Comparison of ENCODE assay signal across 17 cellular contexts in the genomic region with DNA sequence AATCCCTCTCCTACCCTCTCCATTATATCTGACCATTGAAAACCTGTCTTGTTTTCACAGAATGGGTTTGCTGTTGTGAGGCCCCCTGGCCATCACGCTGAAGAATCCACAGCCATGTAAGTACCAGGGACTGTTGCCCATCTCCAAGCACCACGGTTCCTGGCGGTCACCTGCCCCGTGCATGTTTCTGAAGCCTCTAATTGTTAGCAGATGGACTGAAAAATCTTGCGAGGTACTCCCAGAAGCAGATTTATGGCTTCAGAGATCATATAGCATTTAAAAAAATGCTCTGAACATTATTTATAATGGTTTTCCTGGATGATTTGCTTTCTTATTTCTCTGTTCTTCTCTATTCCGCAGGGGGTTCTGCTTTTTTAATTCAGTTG.
"Had no signal": no experiment of that assay in that cellular context is flagged by ENCODE, and none has a peak within 500 bp of the region (broad histone marks: within the 10 kb centered on the region; RNA-seq: fewer than 3 reads in every experiment).

No MANE protein-coding gene starts in this region.

- H3K4me3 ChIP-seq: left ventricle myocardium inferior, neural progenitor cell, pancreas, tibial nerve had no signal

- H3K36me3 ChIP-seq: left ventricle myocardium inferior, neural progenitor cell, pancreas, tibial nerve had no signal

- ATAC-seq: activated CD8-positive, alpha-beta T cell treated with anti-CD3 and anti-CD28 coated beads, Interleukin-2, amount 10 ng/mL, durations not matched to agents 7 days and 5 days; activated naive CD4-positive, alpha-beta T cell treated with anti-CD3 and anti-CD28 coated beads, Interleukin-2, amount 50 U/mL, for 72 hours; pancreas; stimulated activated memory B cell treated with anti-CD40 and anti-IgM and Interleukin-4, amounts not matched to agents 10 μg/mL and 1 μg/mL and 100 μg/mL, for 72 hours had no signal

- H3K4me1 ChIP-seq: left ventricle myocardium inferior, neural progenitor cell, pancreas had no signal

- H3K9me3 ChIP-seq: left ventricle myocardium inferior, pancreas, tibial nerve had no signal

- H3K27me3 ChIP-seq: neural progenitor cell, pancreas, tibial nerve had no signal

- DNase-seq: activated CD4-positive, alpha-beta T cell treated with anti-CD3 and anti-CD28 coated beads, Interleukin-2, amount 10 ng/mL, durations not matched to agents 24 days and 14 days; activated CD4-positive, CD25-positive, alpha-beta regulatory T cell; activated CD8-positive, alpha-beta memory T cell treated with anti-CD3 and anti-CD28 coated beads, Interleukin-2, amount 50 U/mL, for 4 hours; activated CD8-positive, alpha-beta T cell treated with anti-CD3 and anti-CD28 coated beads, Interleukin-2, amount 10 ng/mL, durations not matched to agents 7 days and 5 days; activated effector memory CD4-positive, alpha-beta T cell treated with anti-CD3 and anti-CD28 coated beads, Interleukin-2, amount 50 U/mL, for 16 hours; activated T-cell treated with anti-CD3 and anti-CD28 coated beads, Interleukin-2, amount 50 U/mL, for 48 hours; caudate nucleus; hippocampal formation; left ventricle myocardium inferior; mesendoderm; stimulated activated CD4-positive, alpha-beta T cell treated with anti-CD3 and anti-CD28 coated beads, Interleukin-12 subunit alpha, Interleukin-12 subunit beta, amount 100 ng/mL, for 4 hours; stimulated activated CD4-positive, alpha-beta T cell treated with anti-CD3 and anti-CD28 coated beads, Interleukin-2, amount 100 ng/mL, for 24 hours had no signal

- H2AFZ ChIP-seq: neural progenitor cell had no signal

- H3K27ac ChIP-seq: left ventricle myocardium inferior, neural progenitor cell, pancreas, tibial nerve had no signal

- H3K4me2 ChIP-seq: neural progenitor cell had no signal

- H3K9ac ChIP-seq: neural progenitor cell had no signal
